Comparison of ENCODE assay signal across 8 cellular contexts in genomic region chr12:110581951-110582285, GRCh38. TPM values are rescaled to one million over a fixed set of nuclear protein-coding genes. Genes with fewer than 3 reads are reported as not detected.
DNase-seq lines count a peak whose midpoint lies in the region; ATAC-seq and TF ChIP-seq lines count a peak whose summit lies in the region.

No MANE protein-coding gene starts in this region.

- no peaks in the 10 kb centered on the region for H3K9me3 Mint-ChIP-seq in GM23338

- H2BK120ac ChIP-seq in trophoblast cell (ENCODE audit: insufficient read depth, low read length, poor library complexity), result no peak overlapping the region

- no peak overlapping the region for H3K23ac ChIP-seq in trophoblast cell (ENCODE audit: low read length)

- peaks cover 4% of the 10 kb centered on the region for H3K79me1 ChIP-seq in trophoblast cell (ENCODE audit: low read length)

- H4K12ac ChIP-seq in trophoblast cell (ENCODE audit: low read depth, low read length), result no peak overlapping the region

- H3K4me3 Mint-ChIP-seq in GM23338, result peak overlapping the region; percentile 85

- no peaks in the 10 kb centered on the region for H3F3A ChIP-seq in GM23338 (replicated peaks; ENCODE audit: low read depth)

- H3K27me3 Mint-ChIP-seq in GM23338 (ENCODE audit: insufficient read depth, low read depth, poor library complexity), result peaks cover 24% of the 10 kb centered on the region

- H3K27ac Mint-ChIP-seq in GM23338, result no peak overlapping the region

- H3K4me2 ChIP-seq in GM23338 (peak overlapping the region; percentile 95), trophoblast cell (ENCODE audit: low read length) (peak overlapping the region; percentile 91)

- H2AFZ ChIP-seq in GM23338 (no peak overlapping the region), trophoblast cell (ENCODE audit: insufficient read depth, low read length, poor library complexity) (no peak overlapping the region)

- no peak overlapping the region for H3K18ac ChIP-seq in trophoblast cell (ENCODE audit: low read length)

- no peak overlapping the region for H4K91ac ChIP-seq in trophoblast cell (ENCODE audit: low read depth, low read length)

- TF ChIP-seq CTCF in GM23338 (conservative IDR thresholded peaks at IDR 0.05; ENCODE audit: low read depth in 2 of 2) (no peak), fibroblast of mammary gland (conservative IDR thresholded peaks at IDR 0.05; ENCODE audit: control insufficient read depth, insufficient read depth, low read depth, low read length) (no peak), GM10266 (IDR thresholded peaks at IDR 0.05; ENCODE audit: control insufficient read depth, insufficient read depth, low read depth, missing control alignments) (no peak)

- no peaks in the 10 kb centered on the region; the same call in 2 of the 3 replicates for H3K36me3 Mint-ChIP-seq in GM23338 (ENCODE audit: low read depth)

- H3K9ac ChIP-seq in trophoblast cell (ENCODE audit: low read length), result no peak overlapping the region

- peak; percentile 5 for ATAC-seq in GM23338
- no peak for ATAC-seq in GM19452 (IDR thresholded peaks at IDR 0.05; ENCODE audit: unreplicated experiment)

- peaks cover 27% of the 10 kb centered on the region; the same call in 1 of the 2 replicates for H3K4me1 ChIP-seq in GM23338 (ENCODE audit: insufficient read depth)
- no peaks in the 10 kb centered on the region for H3K4me1 ChIP-seq in SJCRH30
- peaks cover 8% of the 10 kb centered on the region in 2 experiments for H3K4me1 ChIP-seq in trophoblast cell (ENCODE audit: control insufficient read depth in 1 of 2, insufficient read depth in 2 of 2, low read length in 2 of 2)

- no peak overlapping the region for H2AK5ac ChIP-seq in trophoblast cell (ENCODE audit: low read length)

- H3K9me3 ChIP-seq in SJCRH30 (replicated peaks) (no peaks in the 10 kb centered on the region), trophoblast cell (ENCODE audit: insufficient read depth, low read depth, low read length) (no peaks in the 10 kb centered on the region)

- no peaks in the 10 kb centered on the region for H3K27me3 ChIP-seq in GM23338 (ENCODE audit: insufficient read depth)
- no peaks in the 10 kb centered on the region for H3K27me3 ChIP-seq in SJCRH30
- H3K27me3 ChIP-seq in trophoblast cell (ENCODE audit: insufficient read depth, low read length), result no peaks in the 10 kb centered on the region

- H3K4me1 Mint-ChIP-seq in GM23338, result peaks cover 52% of the 10 kb centered on the region

- H3K27ac ChIP-seq in GM23338 (ENCODE audit: low read depth) (no peak overlapping the region), SJCRH30 (peak overlapping the region; percentile 37), trophoblast cell (ENCODE audit: low read depth, low read length) (no peak overlapping the region)

- DNase-seq in GM23338 (ENCODE audit: low spot score) (peak; percentile 42), SJCRH30 (no peak), fibroblast of mammary gland (ENCODE audit: low read depth) (no peak), trophoblast cell (no peak), GF-D8 (lab: John Stamatoyannopoulos, UW) (no peak), NCI-H1417 treated with DMSO at 0.1 percent for 48 hours (lab: John Stamatoyannopoulos, UW) (no peak), GM10266 (ENCODE audit: extremely low spot score) (no peak)

- no peak overlapping the region for H4K8ac ChIP-seq in trophoblast cell (ENCODE audit: low read depth, low read length)

- peak overlapping the region; percentile 93 for H3K4me3 ChIP-seq in GM23338
- peak overlapping the region; percentile 85 for H3K4me3 ChIP-seq in SJCRH30
- H3K4me3 ChIP-seq in fibroblast of mammary gland (ENCODE audit: control insufficient read depth, low read depth, low read length), result peak overlapping the region; percentile 91
- peak overlapping the region; percentile 89 for H3K4me3 ChIP-seq in trophoblast cell (ENCODE audit: low read depth, low read length)

- no peaks in the 10 kb centered on the region for H3K9me2 ChIP-seq in GM23338 (ENCODE audit: insufficient read depth)

- no peak overlapping the region for H2BK5ac ChIP-seq in trophoblast cell (ENCODE audit: low read depth, low read length, poor library complexity)

- H3K36me3 ChIP-seq in GM23338 (ENCODE audit: insufficient read depth), result no peaks in the 10 kb centered on the region
- H3K36me3 ChIP-seq in SJCRH30, result 0 out of 2 replicates have a peak, but pooled peaks cover 3% of the 10 kb centered on the region
- H3K36me3 ChIP-seq in trophoblast cell (ENCODE audit: control insufficient read depth in 1 of 2, insufficient read depth in 2 of 2, low read length in 2 of 2), result no peaks in the 10 kb centered on the region

- H2BK12ac ChIP-seq in trophoblast cell (ENCODE audit: low read length), result no peak overlapping the region

- H3K14ac ChIP-seq in trophoblast cell (ENCODE audit: low read length), result no peak overlapping the region

- H3K4ac ChIP-seq in trophoblast cell (ENCODE audit: low read depth, low read length), result peak overlapping the region; percentile 27

- H3K79me2 ChIP-seq in GM23338 (replicated peaks; ENCODE audit: insufficient read depth) (peaks cover 58% of the 10 kb centered on the region), trophoblast cell (ENCODE audit: control insufficient read depth, insufficient read depth, low read length, poor library complexity) (peaks cover 9% of the 10 kb centered on the region)

- H4K20me1 ChIP-seq in GM23338 (replicated peaks; ENCODE audit: insufficient read depth), result peaks cover 40% of the 10 kb centered on the region

- no CpG with 5 or more reads among the region's 9 CpGs for WGBS in trophoblast cell (ENCODE audit: extremely low coverage, insufficient coverage, insufficient read length)

TF ChIP-seq in GM23338, 12 proteins besides CTCF, POLR2A, EP300 and RAD21 (continues in another document):
- TF ChIP-seq STAT1 (IDR thresholded peaks at IDR 0.05; ENCODE audit: unreplicated experiment), result no peak
- no peak for TF ChIP-seq ZNF331 (CRISPR knock-in tag; IDR thresholded peaks at IDR 0.05; ENCODE audit: low read depth)
- no peak for TF ChIP-seq POLR2AphosphoS5 (IDR thresholded peaks at IDR 0.05; ENCODE audit: low read depth)
- no peak for TF ChIP-seq JUNB (IDR thresholded peaks at IDR 0.05; ENCODE audit: unreplicated experiment)
- TF ChIP-seq ETS1 (IDR thresholded peaks at IDR 0.05), result no peak
- no peak for TF ChIP-seq REST (IDR thresholded peaks at IDR 0.05; ENCODE audit: unreplicated experiment)
- TF ChIP-seq EZH2phosphoT487 (IDR thresholded peaks at IDR 0.05; ENCODE audit: unreplicated experiment), result no peak
- no peak for TF ChIP-seq CREB1 (CRISPR knock-in tag; IDR thresholded peaks at IDR 0.05; ENCODE audit: low read depth)
- no peak for TF ChIP-seq EZH2 (IDR thresholded peaks at IDR 0.05; ENCODE audit: low read depth, unreplicated experiment)

RNA-seq across cellular contexts. Expression of gene PPTC7, which starts 1.2 kb away (rescaled TPM):
- total RNA-seq in GM23338 (2014; rRNA removed; shearing (Covaris generic)), result 17.5 and 22.3 TPM in 2 replicates
- polyA plus RNA-seq in GM23338 (2016; fragmentation: Nextera tagmentation; extraction: Ambion mirVana), result 5.2 and 7.5 TPM in 2 replicates
- total RNA-seq in SJCRH30 (2014; rRNA removed; shearing (Covaris generic)), result 6.6 and 6.9 TPM in 2 replicates
- polyA plus RNA-seq in trophoblast cell (2013), result 9.9 and 10.1 TPM in 2 replicates

RNA-seq across cellular contexts. Expression of gene TCTN1, which starts 32.0 kb away (rescaled TPM):
- 12.4 and 14.8 TPM in 2 replicates for total RNA-seq in GM23338 (2014; rRNA removed; shearing (Covaris generic))
- polyA plus RNA-seq in GM23338 (2016; fragmentation: Nextera tagmentation; extraction: Ambion mirVana), result 10.5 and 10.6 TPM in 2 replicates
- 15.1 and 15.7 TPM in 2 replicates for total RNA-seq in SJCRH30 (2014; rRNA removed; shearing (Covaris generic))
- 17.6 and 19.3 TPM in 2 replicates for polyA plus RNA-seq in trophoblast cell (2013)
